ENCODE assay signal across 14 cellular contexts in genomic region chr9:3578786-3579185, GRCh38. TPM values are rescaled to one million over a fixed set of nuclear protein-coding genes. Genes with fewer than 3 reads are reported as not detected.
DNase-seq lines count a peak whose midpoint lies in the region; ATAC-seq and TF ChIP-seq lines count a peak whose summit lies in the region.
"Had no signal": no experiment of that assay in that cellular context is flagged by ENCODE, and none has a peak within 500 bp of the region (broad histone marks: within the 10 kb centered on the region; RNA-seq: fewer than 3 reads in every experiment).

No MANE protein-coding gene starts in this region.

- in situ Hi-C loops in GM23248 (cut with MboI) (loop anchor here (25.0 kb wide), 1 partner anchor 91 kb away; no protein-coding TSS in a partner anchor), astrocyte of the cerebellum (cut with HindIII; ENCODE audit: low sequenced_read_pairs) (no loop called here)

- peak overlapping the region; percentile 11 for H3K4me2 ChIP-seq in GM23248 (ENCODE audit: unreplicated experiment)

- TF ChIP-seq CTCF in astrocyte of the cerebellum (IDR thresholded peaks at IDR 0.05; ENCODE audit: low read depth, low read length, missing control alignments) = no peak
- TF ChIP-seq CTCF in left lung (IDR thresholded peaks at IDR 0.05) = no peak

- ATAC-seq in left lung (peak; percentile 47), HG02588 (IDR thresholded peaks at IDR 0.05; ENCODE audit: unreplicated experiment) (no peak)

- H2AFZ ChIP-seq in GM23248 = 0 out of 2 replicates have a peak overlapping the region, but pooled peaks have one; percentile 13

- no peaks in the 10 kb centered on the region for H3K79me2 ChIP-seq in GM23248 (ENCODE audit: insufficient read depth)

- H3K4me3 ChIP-seq in GM23248 = no peak overlapping the region
- H3K4me3 ChIP-seq in astrocyte of the cerebellum (ENCODE audit: low read depth, low read length) = no peak overlapping the region
- no peak overlapping the region for H3K4me3 ChIP-seq in left lung
- H3K4me3 ChIP-seq: esophagus squamous epithelium, transverse colon had no signal

- H3K27me3 ChIP-seq in GM23248 (replicated peaks; ENCODE audit: insufficient read depth) (no peaks in the 10 kb centered on the region), left lung (no peaks in the 10 kb centered on the region)
- H3K27me3 ChIP-seq: esophagus squamous epithelium, transverse colon had no signal

- 0 out of 2 replicates have a peak, but pooled peaks cover 5% of the 10 kb centered on the region for H3F3A ChIP-seq in GM23248 (ENCODE audit: insufficient read depth)

- WGBS in GM23248 (ENCODE audit: low coverage in 1 of 2, low lambda C conversion rate in 2 of 2, missing lambda C conversion rate in 2 of 2), 2 experiments = 67 to 76% methylated on average over 2 of the region's 2 CpGs

- H3K4me1 ChIP-seq in GM23248 (ENCODE audit: insufficient read depth) = peaks cover 13% of the 10 kb centered on the region
- H3K4me1 ChIP-seq in left lung = no peaks in the 10 kb centered on the region
- H3K4me1 ChIP-seq: esophagus squamous epithelium, transverse colon had no signal

- H3K9ac ChIP-seq in GM23248 = no peak overlapping the region

- intact Hi-C loops in left lung (cut with DNase I) (no loop called here), posterior vena cava (cut with DNase I) (no loop called here)

- H3K36me3 ChIP-seq in GM23248 (ENCODE audit: low read depth) = no peaks in the 10 kb centered on the region
- no peaks in the 10 kb centered on the region for H3K36me3 ChIP-seq in left lung
- H3K36me3 ChIP-seq: esophagus squamous epithelium, transverse colon had no signal

- H3K27ac ChIP-seq in GM23248 (peak overlapping the region; percentile 32), left lung (no peak overlapping the region)
- H3K27ac ChIP-seq: 22Rv1, esophagus squamous epithelium, transverse colon had no signal

- H3K9me2 ChIP-seq in GM23248 (ENCODE audit: insufficient read depth) = no peaks in the 10 kb centered on the region

- DNase-seq in SKM-1 treated with dmso at 0.1 percent for 144 hours (lab: John Stamatoyannopoulos, UW; ENCODE audit: unreplicated experiment) (peak; percentile 6), SKM-1 (lab: John Stamatoyannopoulos, UW; ENCODE audit: unreplicated experiment) (no peak), GM23248 (peak; percentile 93), astrocyte of the cerebellum (ENCODE audit: low read depth) (peak; percentile 3), left lung (no peak), midbrain (lab: John Stamatoyannopoulos, UW) (no peak), posterior vena cava (ENCODE audit: low spot score) (no peak)
- DNase-seq: esophagus squamous epithelium, GF-D8, NCI-H2227 treated with DMSO at 0.1 percent for 48 hours, Right ventricle myocardium superior, transverse colon had no signal

- H4K20me1 ChIP-seq in GM23248 (ENCODE audit: insufficient read depth) = no peaks in the 10 kb centered on the region

- no peaks in the 10 kb centered on the region for H3K9me3 ChIP-seq in GM23248 (ENCODE audit: low read depth)
- H3K9me3 ChIP-seq in left lung = peaks cover 0 to 46% of the 10 kb centered on the region in 2 donors

RNA-seq across cellular contexts. Expression of gene RFX3, which starts 53.0 kb away (rescaled TPM):
- 0.51 and 1.9 TPM in 2 replicates for total RNA-seq in GM23248 (2014; rRNA removed; shearing (Covaris generic))
- polyA plus RNA-seq in GM23248 (2016; fragmentation: Nextera tagmentation; extraction: Ambion mirVana) = 0.80 and 1.2 TPM in 2 replicates
- total RNA-seq in left lung (10 to 100 TPM; 10.5 to 14.8 TPM), posterior vena cava (1 to 10 TPM; 7.6 to 8.5 TPM)

Comparison
In these comparisons a context has a peak if more than half of its experiments do, and no peak if none do; other contexts are left out.
1. DNase-seq: peak in SKM-1 treated with dmso at 0.1 percent for 144 hours (single experiment), GM23248 (single experiment) and astrocyte of the cerebellum (single experiment); none in SKM-1 (single experiment), left lung (0 of 2), midbrain (single experiment) and posterior vena cava (single experiment).